ENCODE assay signal across 9 cellular contexts in the genomic region with DNA sequence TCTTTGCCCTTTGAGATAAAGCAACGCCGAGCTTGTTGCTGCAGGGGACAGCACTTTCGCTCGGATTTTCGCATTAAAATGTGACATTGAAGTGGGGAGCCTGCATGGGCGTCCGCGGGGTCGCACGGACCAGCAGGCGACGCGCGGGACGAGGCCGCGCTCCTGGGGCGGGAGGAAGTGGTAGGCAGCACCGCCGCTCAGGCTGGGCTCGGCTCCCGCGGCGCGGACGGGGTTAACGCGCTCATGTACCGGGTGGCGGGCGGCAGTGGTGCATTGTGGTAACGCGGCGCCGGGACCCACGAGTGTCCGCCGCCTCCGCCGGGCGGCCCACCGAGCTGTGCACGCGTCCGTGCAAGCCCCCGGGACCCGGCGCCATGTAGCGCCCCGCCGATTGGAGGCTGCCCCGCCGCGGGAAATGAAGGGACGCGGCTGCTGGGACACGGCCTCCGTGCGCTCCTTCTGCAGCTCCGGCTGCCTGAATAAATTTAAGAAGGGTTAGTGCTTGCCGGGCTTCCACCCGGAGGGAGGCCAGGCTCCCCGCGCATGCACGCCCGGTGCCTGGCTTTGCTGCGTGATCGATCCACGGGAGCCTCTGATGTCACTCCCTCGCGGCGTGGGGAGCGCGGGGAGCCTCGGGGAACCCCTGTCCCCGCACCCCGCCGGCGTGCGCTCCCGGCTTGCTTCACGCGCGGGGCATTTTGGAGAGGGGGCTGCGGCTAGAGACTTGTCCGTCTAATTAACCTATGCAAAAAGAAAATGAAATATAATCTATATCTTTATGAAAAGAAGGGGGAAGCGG.
DNase-seq lines count a peak whose midpoint lies in the region; ATAC-seq and TF ChIP-seq lines count a peak whose summit lies in the region.
"Had no signal": no experiment of that assay in that cellular context is flagged by ENCODE, and none has a peak within 500 bp of the region (broad histone marks: within the 10 kb centered on the region; RNA-seq: fewer than 3 reads in every experiment).

No MANE protein-coding gene starts in this region.

- H3K27ac ChIP-seq in ascending aorta (no peak overlapping the region), hepatocyte (no peak overlapping the region), skeletal muscle tissue (ENCODE audit: low read depth, low read length) (no peak overlapping the region), gastroesophageal sphincter (no peak overlapping the region)

- intact Hi-C loops in ascending aorta (cut with DNase I) = no loop called here

- peak overlapping the region; percentile 32 to 36 for H3K4me3 ChIP-seq in ascending aorta
- peak overlapping the region; percentile 21 for H3K4me3 ChIP-seq in hepatocyte
- H3K4me3 ChIP-seq in skeletal muscle tissue (ENCODE audit: low read length in 3 of 3) = peak overlapping the region in 2 of 3 donors; percentile 57 to 65
- H3K4me3 ChIP-seq in gastroesophageal sphincter = peak overlapping the region in 1 of 2 donors; percentile 47
- H3K4me3 ChIP-seq: HAP-1 had no signal

- H3K27me3 ChIP-seq in ascending aorta (no peaks in the 10 kb centered on the region), hepatocyte (peaks cover 48% of the 10 kb centered on the region), skeletal muscle tissue (ENCODE audit: control insufficient read depth in 3 of 3, insufficient read depth in 3 of 3, low read length in 3 of 3) (peaks cover 18 to 36% (median 34%) of the 10 kb centered on the region in 3 donors), gastroesophageal sphincter (peaks cover 82% of the 10 kb centered on the region)

- TF ChIP-seq CTCF in ascending aorta (IDR thresholded peaks at IDR 0.05) = no peak
- no peak for TF ChIP-seq CTCF in hepatocyte (IDR thresholded peaks at IDR 0.05; ENCODE audit: poor library complexity)
- TF ChIP-seq CTCF in gastroesophageal sphincter (IDR thresholded peaks at IDR 0.05) = peak in 1 of 4 experiments; percentile 11

- peak overlapping the region; percentile 95 for H3K4me2 ChIP-seq in hepatocyte

- no peaks in the 10 kb centered on the region for H3K36me3 ChIP-seq in ascending aorta
- no peaks in the 10 kb centered on the region for H3K36me3 ChIP-seq in hepatocyte (replicated peaks; ENCODE audit: insufficient read depth, low read depth)
- no peaks in the 10 kb centered on the region for H3K36me3 ChIP-seq in skeletal muscle tissue (ENCODE audit: control insufficient read depth in 3 of 3, insufficient read depth in 3 of 3, low read length in 3 of 3)
- no peaks in the 10 kb centered on the region for H3K36me3 ChIP-seq in gastroesophageal sphincter
- H3K36me3 ChIP-seq: HAP-1 had no signal

- no peak for TF ChIP-seq EP300 in gastroesophageal sphincter (IDR thresholded peaks at IDR 0.05)

- no peak for ATAC-seq in gastroesophageal sphincter
- ATAC-seq in GM18517 (IDR thresholded peaks at IDR 0.05; ENCODE audit: unreplicated experiment) = no peak

- H3K9me3 ChIP-seq in ascending aorta (no peaks in the 10 kb centered on the region), hepatocyte (ENCODE audit: low read depth) (no peaks in the 10 kb centered on the region), skeletal muscle tissue (ENCODE audit: control insufficient read depth in 3 of 3, low read length in 3 of 3) (no peaks in the 10 kb centered on the region), gastroesophageal sphincter (no peaks in the 10 kb centered on the region)
- H3K9me3 ChIP-seq: HAP-1 had no signal

- no peaks in the 10 kb centered on the region for H3K79me2 ChIP-seq in hepatocyte

- H3K9ac ChIP-seq in skeletal muscle tissue (ENCODE audit: low read depth in 1 of 3, low read length in 3 of 3) = peak overlapping the region in 2 of 3 donors; percentile 32 to 76

- TF ChIP-seq POLR2A in gastroesophageal sphincter (IDR thresholded peaks at IDR 0.05) = no peak

- no peaks in the 10 kb centered on the region for H3K9me2 ChIP-seq in hepatocyte (replicated peaks; ENCODE audit: insufficient read depth)

- 5% methylated on average over 66 of the region's 87 CpGs for WGBS in hepatocyte (ENCODE audit: low lambda C conversion rate, missing lambda C conversion rate)
- WGBS in gastroesophageal sphincter (ENCODE audit: low coverage in 1 of 2), 2 donors = 14% methylated on average over 2 of the region's 87 CpGs; no CpG with 5 or more reads in 1 of the 2 donors

- H2AFZ ChIP-seq in hepatocyte = peak overlapping the region; percentile 43

- H3K4me1 ChIP-seq in ascending aorta (peaks cover 0 to 8% of the 10 kb centered on the region in 2 donors), hepatocyte (ENCODE audit: insufficient read depth) (no peaks in the 10 kb centered on the region), skeletal muscle tissue (ENCODE audit: control insufficient read depth in 3 of 3, insufficient read depth in 3 of 3, low read length in 3 of 3) (peaks cover 5 to 8% (median 7%) of the 10 kb centered on the region in 3 donors), gastroesophageal sphincter (peaks cover 0 to 14% (median 5%) of the 10 kb centered on the region in 3 donors)
- H3K4me1 ChIP-seq: HAP-1 had no signal

- peak; percentile 36 for DNase-seq in DMS53 (lab: John Stamatoyannopoulos, UW)
- DNase-seq in DMS53 treated with DMSO at 0.1 percent for 48 hours (lab: John Stamatoyannopoulos, UW; ENCODE audit: unreplicated experiment) = no peak
- DNase-seq in ascending aorta (ENCODE audit: low spot score in 2 of 2) = peak in 1 of 2 donors; percentile 55
- DNase-seq in hepatocyte (ENCODE audit: low spot score) = peak; percentile 29
- DNase-seq in occipital lobe (lab: John Stamatoyannopoulos, UW) = no peak

- H4K20me1 ChIP-seq in hepatocyte (ENCODE audit: insufficient read depth, poor library complexity, severe bottlenecking) = no peaks in the 10 kb centered on the region

Comparison
In these comparisons a context has a peak if more than half of its experiments do, and no peak if none do; other contexts are left out.
1. DNase-seq: peak in DMS53 (single experiment) and hepatocyte (single experiment); none in DMS53 treated with DMSO at 0.1 percent for 48 hours (single experiment) and occipital lobe (single experiment).